8 cellular contexts compared by ENCODE assay signal in the genomic region with DNA sequence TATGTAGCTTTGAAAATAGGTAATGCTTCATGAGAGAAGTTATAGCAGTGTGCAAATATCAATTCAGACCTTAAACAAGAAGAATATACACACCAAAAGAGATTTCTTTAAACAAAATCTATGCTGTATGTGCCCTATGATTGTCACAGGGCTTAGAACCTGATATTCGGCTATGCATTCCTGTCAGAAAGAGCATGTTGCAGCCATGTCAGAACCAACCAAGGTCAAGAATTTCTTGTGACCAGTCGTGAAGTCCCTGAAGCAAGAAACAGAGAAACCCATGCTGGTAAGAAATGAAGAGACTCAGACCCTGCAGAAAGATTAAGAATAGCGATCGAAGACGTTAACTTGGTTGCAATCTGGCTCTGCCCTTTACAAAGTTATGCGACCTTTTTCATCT.
A peak's percentile ranks its signal among the peaks of the same experiment; 100 is the strongest.
DNase-seq lines count a peak whose midpoint lies in the region; ATAC-seq and TF ChIP-seq lines count a peak whose summit lies in the region.

No MANE protein-coding gene starts in this region.

- H3K27me3 ChIP-seq in kidney epithelial cell (ENCODE audit: control insufficient read depth, insufficient read depth, low read length), result no peaks in the 10 kb centered on the region
- no peaks in the 10 kb centered on the region for H3K27me3 ChIP-seq in thyroid gland

- TF ChIP-seq POLR2A in thyroid gland (IDR thresholded peaks at IDR 0.05), result no peak

- peak overlapping the region; percentile 92 for H3K4me3 Mint-ChIP-seq in activated T-cell treated with anti-CD3 and anti-CD28 coated beads, Interleukin-2, amount 50 U/mL, for 4 hours
- peak overlapping the region; percentile 98 for H3K4me3 Mint-ChIP-seq in activated naive CD8-positive, alpha-beta T cell

- intact Hi-C loops in thyroid gland (cut with DNase I), result no loop called here

- H3K36me3 ChIP-seq in kidney epithelial cell (ENCODE audit: control insufficient read depth, insufficient read depth, low read length) (no peaks in the 10 kb centered on the region), thyroid gland (no peaks in the 10 kb centered on the region)

- DNase-seq in activated T-cell treated with anti-CD3 and anti-CD28 coated beads, Interleukin-2, amount 50 U/mL, for 4 hours, result no peak
- no peak for DNase-seq in activated T-cell treated with anti-CD3 and anti-CD28 coated beads for 4 hours
- DNase-seq in kidney epithelial cell (ENCODE audit: low read depth), result no peak
- no peak for DNase-seq in thyroid gland
- no peak for DNase-seq in substantia nigra (lab: John Stamatoyannopoulos, UW)
- DNase-seq in GM19238 (ENCODE audit: insufficient read length, low spot score), result no peak

- peaks cover 4% of the 10 kb centered on the region for H3K9me3 Mint-ChIP-seq in activated T-cell treated with anti-CD3 and anti-CD28 coated beads, Interleukin-2, amount 50 U/mL, for 4 hours
- H3K9me3 Mint-ChIP-seq in activated naive CD8-positive, alpha-beta T cell (ENCODE audit: low read depth), result peaks cover 9% of the 10 kb centered on the region

- TF ChIP-seq CTCF in kidney epithelial cell (IDR thresholded peaks at IDR 0.05; ENCODE audit: insufficient read depth, low read length, poor library complexity, severe bottlenecking) (no peak), thyroid gland (IDR thresholded peaks at IDR 0.05) (no peak)

- no peaks in the 10 kb centered on the region for H3K9me3 ChIP-seq in thyroid gland

- peak overlapping the region; percentile 70 for H3K27ac Mint-ChIP-seq in activated naive CD8-positive, alpha-beta T cell

- H3K27ac ChIP-seq in thyroid gland (peak overlapping the region; percentile 24 to 64 (median 36)), substantia nigra (ENCODE audit: low read depth, low read length, poor library complexity, severe bottlenecking) (no peak overlapping the region)

- H3K4me3 ChIP-seq in kidney epithelial cell (ENCODE audit: low read depth, low read length), result peak overlapping the region; percentile 53
- peak overlapping the region in 2 of 3 donors; percentile 38 to 64 for H3K4me3 ChIP-seq in thyroid gland (replicated peaks in 1 of 3)

- ATAC-seq in activated T-cell treated with anti-CD3 and anti-CD28 coated beads, Interleukin-2, amount 50 U/mL, for 4 hours, result no peak
- no peak for ATAC-seq in HG03108 (IDR thresholded peaks at IDR 0.05; ENCODE audit: unreplicated experiment)

- no peaks in the 10 kb centered on the region for H3K4me1 ChIP-seq in thyroid gland

- WGBS in thyroid gland, 2 donors, result 5 to 10% methylated on average over 6 of the region's 6 CpGs

- no peaks in the 10 kb centered on the region for H3K27me3 Mint-ChIP-seq in activated T-cell treated with anti-CD3 and anti-CD28 coated beads, Interleukin-2, amount 50 U/mL, for 4 hours (ENCODE audit: low read depth)
- H3K27me3 Mint-ChIP-seq in activated naive CD8-positive, alpha-beta T cell, result no peaks in the 10 kb centered on the region

- H3K4me1 Mint-ChIP-seq in activated T-cell treated with anti-CD3 and anti-CD28 coated beads, Interleukin-2, amount 50 U/mL, for 4 hours (ENCODE audit: low read depth), result peaks cover 14% of the 10 kb centered on the region
- peaks cover 25% of the 10 kb centered on the region for H3K4me1 Mint-ChIP-seq in activated naive CD8-positive, alpha-beta T cell (ENCODE audit: low read depth)

- peaks cover 5% of the 10 kb centered on the region for H3K36me3 Mint-ChIP-seq in activated T-cell treated with anti-CD3 and anti-CD28 coated beads, Interleukin-2, amount 50 U/mL, for 4 hours (ENCODE audit: insufficient read depth)
- peaks cover 10% of the 10 kb centered on the region for H3K36me3 Mint-ChIP-seq in activated naive CD8-positive, alpha-beta T cell
